Comparison of ENCODE assay signal across 10 cellular contexts in genomic region chrX:133745361-133745760, GRCh38.
DNase-seq lines count a peak whose midpoint lies in the region; ATAC-seq and TF ChIP-seq lines count a peak whose summit lies in the region.
"Had no signal": no experiment of that assay in that cellular context is flagged by ENCODE, and none has a peak within 500 bp of the region (broad histone marks: within the 10 kb centered on the region; RNA-seq: fewer than 3 reads in every experiment).

No MANE protein-coding gene starts in this region.

- 0 out of 2 replicates have a peak, but pooled peaks have one; percentile 1 for TF ChIP-seq CTCF in LNCaP clone FGC (IDR thresholded peaks at IDR 0.05; ENCODE audit: control insufficient read depth, extremely low read depth, insufficient read depth)
- peak; percentile 17 for TF ChIP-seq CTCF in osteocyte (IDR thresholded peaks at IDR 0.05)
- TF ChIP-seq CTCF in GM13977 (IDR thresholded peaks at IDR 0.05; ENCODE audit: extremely low read depth, insufficient read depth, missing control alignments), result no peak

- H3K9me3 Mint-ChIP-seq in activated CD4-positive, alpha-beta memory T cell treated with anti-CD3 and anti-CD28 coated beads for 36 hours, result no peaks in the 10 kb centered on the region
- no peaks in the 10 kb centered on the region for H3K9me3 Mint-ChIP-seq in activated CD4-positive, alpha-beta memory T cell treated with anti-CD3 and anti-CD28 coated beads, Interleukin-2, amount 10 ng/mL, durations not matched to agents 7 days and 5 days
- H3K9me3 Mint-ChIP-seq in osteocyte (ENCODE audit: unreplicated experiment), result no peaks in the 10 kb centered on the region

- H3K27ac Mint-ChIP-seq in activated CD4-positive, alpha-beta memory T cell treated with anti-CD3 and anti-CD28 coated beads for 36 hours, result no peak overlapping the region
- H3K27ac Mint-ChIP-seq in activated CD4-positive, alpha-beta memory T cell treated with anti-CD3 and anti-CD28 coated beads, Interleukin-2, amount 10 ng/mL, durations not matched to agents 7 days and 5 days, result no peak overlapping the region
- H3K27ac Mint-ChIP-seq in osteocyte (ENCODE audit: unreplicated experiment), result no peak overlapping the region

- no peaks in the 10 kb centered on the region for H3K9me3 ChIP-seq in effector memory CD4-positive, alpha-beta T cell (ENCODE audit: control insufficient read depth, low read length)
- H3K9me3 ChIP-seq: right atrium auricular region had no signal

- no peaks in the 10 kb centered on the region for H3K36me3 ChIP-seq in effector memory CD4-positive, alpha-beta T cell (ENCODE audit: control insufficient read depth, insufficient read depth, low read length)
- H3K36me3 ChIP-seq: right atrium auricular region had no signal

- H3K27me3 Mint-ChIP-seq in activated CD4-positive, alpha-beta memory T cell treated with anti-CD3 and anti-CD28 coated beads for 36 hours, result no peaks in the 10 kb centered on the region
- no peaks in the 10 kb centered on the region for H3K27me3 Mint-ChIP-seq in activated CD4-positive, alpha-beta memory T cell treated with anti-CD3 and anti-CD28 coated beads, Interleukin-2, amount 10 ng/mL, durations not matched to agents 7 days and 5 days
- H3K27me3 Mint-ChIP-seq in osteocyte (ENCODE audit: unreplicated experiment), result no peaks in the 10 kb centered on the region

- POLR2A ChIA-PET in activated CD4-positive, alpha-beta memory T cell treated with anti-CD3 and anti-CD28 coated beads for 36 hours (lab: Charles Lee), result no interaction called here
- POLR2A ChIA-PET in activated CD4-positive, alpha-beta memory T cell treated with anti-CD3 and anti-CD28 coated beads, Interleukin-2, amount 10 ng/mL, durations not matched to agents 7 days and 5 days (lab: Charles Lee), result no interaction called here

- H3K4me3 ChIP-seq in LNCaP clone FGC (ENCODE audit: low read depth, low read length), result no peak overlapping the region
- no peak overlapping the region for H3K4me3 ChIP-seq in effector memory CD4-positive, alpha-beta T cell (ENCODE audit: insufficient read depth, low read depth, low read length, poor library complexity, severe bottlenecking)
- H3K4me3 ChIP-seq: right atrium auricular region had no signal

- CTCF ChIA-PET in activated CD4-positive, alpha-beta memory T cell treated with anti-CD3 and anti-CD28 coated beads for 36 hours (lab: Charles Lee), result interaction anchor here (0.8 kb wide), 1 partner anchor 47 kb away, joined by 3 read pairs; no protein-coding TSS in a partner anchor
- CTCF ChIA-PET in activated CD4-positive, alpha-beta memory T cell treated with anti-CD3 and anti-CD28 coated beads, Interleukin-2, amount 10 ng/mL, durations not matched to agents 7 days and 5 days (lab: Charles Lee), result no interaction called here

- no peak overlapping the region for H3K27ac ChIP-seq in effector memory CD4-positive, alpha-beta T cell (ENCODE audit: insufficient read depth, low read length, poor library complexity, severe bottlenecking)
- H3K27ac ChIP-seq: right atrium auricular region had no signal

- in situ Hi-C loops in GM13977 (cut with MboI; ENCODE audit: low pct_unique_long_range_greater_than_20kb, low sequenced_read_pairs, unreplicated experiment), result no loop called here

- no peaks in the 10 kb centered on the region for H3K27me3 ChIP-seq in effector memory CD4-positive, alpha-beta T cell (replicated peaks; ENCODE audit: control insufficient read depth, insufficient read depth, low read length, poor library complexity, severe bottlenecking)
- H3K27me3 ChIP-seq: right atrium auricular region had no signal

- H3K4me3 Mint-ChIP-seq in activated CD4-positive, alpha-beta memory T cell treated with anti-CD3 and anti-CD28 coated beads for 36 hours, result no peak overlapping the region
- no peak overlapping the region for H3K4me3 Mint-ChIP-seq in activated CD4-positive, alpha-beta memory T cell treated with anti-CD3 and anti-CD28 coated beads, Interleukin-2, amount 10 ng/mL, durations not matched to agents 7 days and 5 days
- no peak overlapping the region for H3K4me3 Mint-ChIP-seq in osteocyte (ENCODE audit: unreplicated experiment)

- peak; percentile 72 for ATAC-seq in GM21723 (IDR thresholded peaks at IDR 0.05; ENCODE audit: unreplicated experiment)

- H3K4me1 Mint-ChIP-seq in activated CD4-positive, alpha-beta memory T cell treated with anti-CD3 and anti-CD28 coated beads for 36 hours (ENCODE audit: low read depth), result peaks cover 32% of the 10 kb centered on the region
- peaks cover 8% of the 10 kb centered on the region for H3K4me1 Mint-ChIP-seq in activated CD4-positive, alpha-beta memory T cell treated with anti-CD3 and anti-CD28 coated beads, Interleukin-2, amount 10 ng/mL, durations not matched to agents 7 days and 5 days
- peaks cover 21% of the 10 kb centered on the region for H3K4me1 Mint-ChIP-seq in osteocyte (ENCODE audit: unreplicated experiment)

- peak; percentile 14 for DNase-seq in activated CD4-positive, alpha-beta memory T cell treated with anti-CD3 and anti-CD28 coated beads for 36 hours
- DNase-seq in activated CD4-positive, alpha-beta memory T cell treated with anti-CD3 and anti-CD28 coated beads, Interleukin-2, amount 10 ng/mL, durations not matched to agents 7 days and 5 days, result no peak
- DNase-seq in LNCaP clone FGC (ENCODE audit: low read depth), result no peak
- no peak for DNase-seq in osteocyte (ENCODE audit: extremely low spot score, unreplicated experiment)
- DNase-seq in GM13977 (ENCODE audit: low spot score), result no peak
- no peak for DNase-seq in NCI-H1436 treated with DMSO at 0.1 percent for 48 hours (lab: John Stamatoyannopoulos, UW)
- no peak for DNase-seq in effector memory CD4-positive, alpha-beta T cell
- DNase-seq: NCI-H524 had no signal

- no peaks in the 10 kb centered on the region for H3K36me3 Mint-ChIP-seq in activated CD4-positive, alpha-beta memory T cell treated with anti-CD3 and anti-CD28 coated beads for 36 hours
- no peaks in the 10 kb centered on the region for H3K36me3 Mint-ChIP-seq in activated CD4-positive, alpha-beta memory T cell treated with anti-CD3 and anti-CD28 coated beads, Interleukin-2, amount 10 ng/mL, durations not matched to agents 7 days and 5 days (ENCODE audit: low read depth)
- no peaks in the 10 kb centered on the region for H3K36me3 Mint-ChIP-seq in osteocyte (ENCODE audit: unreplicated experiment)

- intact Hi-C loops in activated CD4-positive, alpha-beta memory T cell treated with anti-CD3 and anti-CD28 coated beads for 36 hours (cut with micrococcal nuclease), result no loop called here

- no peaks in the 10 kb centered on the region for H3K4me1 ChIP-seq in effector memory CD4-positive, alpha-beta T cell (ENCODE audit: control insufficient read depth, insufficient read depth, low read length, poor library complexity, severe bottlenecking)
- H3K4me1 ChIP-seq: right atrium auricular region had no signal
